8 cellular contexts compared by ENCODE assay signal in the genomic region with DNA sequence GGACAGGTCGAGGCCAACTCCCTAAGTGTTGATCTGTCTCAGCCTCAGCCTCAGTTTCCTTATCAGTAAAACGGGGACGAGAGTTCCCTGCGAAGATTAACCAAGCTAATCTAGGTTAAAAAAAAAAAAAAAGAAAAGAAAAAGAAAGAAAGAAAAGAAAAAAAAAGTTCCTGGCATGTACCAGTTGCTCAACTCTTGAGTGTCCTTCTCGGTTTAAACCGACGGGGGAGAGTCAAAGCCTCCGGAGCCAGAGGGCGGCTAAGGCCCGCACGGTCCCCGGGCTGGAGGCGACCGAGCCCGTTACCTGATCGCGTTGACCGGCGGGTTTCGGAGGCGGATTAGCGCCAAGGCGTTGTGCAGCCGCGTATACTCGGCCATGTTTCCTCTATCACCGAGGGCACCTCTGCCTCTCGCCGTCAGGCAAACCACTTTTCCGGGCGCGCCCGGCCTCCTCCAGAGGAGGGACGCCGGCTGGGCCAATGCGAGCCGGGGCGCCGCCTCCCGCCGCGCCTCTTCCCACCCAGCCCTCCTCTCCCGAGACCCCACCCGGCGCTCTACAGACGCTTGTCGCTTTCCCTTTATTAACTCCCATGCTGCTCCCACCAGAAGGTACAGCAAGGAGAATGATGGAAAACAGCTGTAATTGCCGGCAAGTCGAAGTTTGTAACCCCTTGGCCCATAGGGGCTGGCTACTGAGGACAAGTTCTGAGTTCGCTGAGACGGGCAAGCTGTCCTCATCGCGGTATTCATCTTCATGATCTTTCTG. TPM values are rescaled to one million over a fixed set of nuclear protein-coding genes. Genes with fewer than 3 reads are reported as not detected.
DNase-seq lines count a peak whose midpoint lies in the region; ATAC-seq and TF ChIP-seq lines count a peak whose summit lies in the region.

Gene EHHADH (minus strand): TSS at position 405 of the 766 bp plus-strand sequence. CDS start 27 bp downstream, at position 378.

- H3K27ac Mint-ChIP-seq in central memory CD8-positive, alpha-beta T cell (ENCODE audit: low read depth): peak within 1 kb of the TSS; percentile 80

- H3K9me3 Mint-ChIP-seq in central memory CD8-positive, alpha-beta T cell: no peaks in the 10 kb centered on the region

- no peaks in the 10 kb centered on the region for H3K27me3 ChIP-seq in kidney epithelial cell (ENCODE audit: control insufficient read depth, insufficient read depth, low read length)

- peaks cover 11% of the 10 kb centered on the region for H3K27me3 Mint-ChIP-seq in central memory CD8-positive, alpha-beta T cell

- TF ChIP-seq CTCF in kidney epithelial cell (IDR thresholded peaks at IDR 0.05; ENCODE audit: insufficient read depth, low read length, poor library complexity, severe bottlenecking): no peak

- peak within 1 kb of the TSS; percentile 70 for H3K4me3 Mint-ChIP-seq in central memory CD8-positive, alpha-beta T cell

- DNase-seq in DMS114 treated with DMSO at 0.1 percent for 48 hours (lab: John Stamatoyannopoulos, UW; ENCODE audit: unreplicated experiment) (peak; percentile 62), H4 (ENCODE audit: low spot score) (peak; percentile 43), NCI-H1930 (lab: John Stamatoyannopoulos, UW) (peak; percentile 27 to 67), kidney epithelial cell (ENCODE audit: low read depth) (no peak), superior temporal gyrus (ENCODE audit: extremely low spot score) (no peak)
- DNase-seq in activated CD4-positive, CD25-positive, alpha-beta regulatory T cell treated with anti-CD3 and anti-CD28 coated beads, Interleukin-2, amount 50 U/mL, for 16 hours (ENCODE audit: low read depth, low spot score): peak; percentile 10
- peak; percentile 11 to 19 for DNase-seq in central memory CD8-positive, alpha-beta T cell (ENCODE audit: low spot score in 2 of 2)
- peak; percentile 5 to 20 for DNase-seq in stimulated activated CD4-positive, alpha-beta T cell treated with anti-CD3 and anti-CD28 coated beads, Interleukin-1b, Interleukin-23, amount 100 ng/mL, for 1 hour (ENCODE audit: low read depth in 2 of 2)

- no peaks in the 10 kb centered on the region for H3K36me3 ChIP-seq in kidney epithelial cell (ENCODE audit: control insufficient read depth, insufficient read depth, low read length)

- no peaks in the 10 kb centered on the region for H3K36me3 Mint-ChIP-seq in central memory CD8-positive, alpha-beta T cell (ENCODE audit: insufficient read depth)

- ATAC-seq in central memory CD8-positive, alpha-beta T cell (replicated peaks; ENCODE audit: extremely low read depth, poor library complexity, severe bottlenecking): peak; percentile 85

- H3K4me3 ChIP-seq in kidney epithelial cell (ENCODE audit: low read depth, low read length): peak within 1 kb of the TSS; percentile 64

- no peaks in the 10 kb centered on the region for H3K4me1 Mint-ChIP-seq in central memory CD8-positive, alpha-beta T cell

RNA-seq across cellular contexts. Expression of gene EHHADH, which starts in this region (rescaled TPM):
- 3.6 and 4.7 TPM in 2 replicates for total RNA-seq in H4 (2014; rRNA removed; shearing (Covaris generic))
- 5.9 and 9.0 TPM in 2 replicates for total RNA-seq in kidney epithelial cell

Comparison
In these comparisons a context has a peak if more than half of its experiments do, and no peak if none do; other contexts are left out.
1. DNase-seq: peak in DMS114 treated with DMSO at 0.1 percent for 48 hours (single experiment), H4 (single experiment), NCI-H1930 (2 of 2), activated CD4-positive, CD25-positive, alpha-beta regulatory T cell treated with anti-CD3 and anti-CD28 coated beads, Interleukin-2, amount 50 U/mL, for 16 hours (single experiment), central memory CD8-positive, alpha-beta T cell (2 of 2) and stimulated activated CD4-positive, alpha-beta T cell treated with anti-CD3 and anti-CD28 coated beads, Interleukin-1b, Interleukin-23, amount 100 ng/mL, for 1 hour (2 of 2); none in kidney epithelial cell (single experiment) and superior temporal gyrus (single experiment).